8 cellular contexts compared by ENCODE assay signal in the genomic region with DNA sequence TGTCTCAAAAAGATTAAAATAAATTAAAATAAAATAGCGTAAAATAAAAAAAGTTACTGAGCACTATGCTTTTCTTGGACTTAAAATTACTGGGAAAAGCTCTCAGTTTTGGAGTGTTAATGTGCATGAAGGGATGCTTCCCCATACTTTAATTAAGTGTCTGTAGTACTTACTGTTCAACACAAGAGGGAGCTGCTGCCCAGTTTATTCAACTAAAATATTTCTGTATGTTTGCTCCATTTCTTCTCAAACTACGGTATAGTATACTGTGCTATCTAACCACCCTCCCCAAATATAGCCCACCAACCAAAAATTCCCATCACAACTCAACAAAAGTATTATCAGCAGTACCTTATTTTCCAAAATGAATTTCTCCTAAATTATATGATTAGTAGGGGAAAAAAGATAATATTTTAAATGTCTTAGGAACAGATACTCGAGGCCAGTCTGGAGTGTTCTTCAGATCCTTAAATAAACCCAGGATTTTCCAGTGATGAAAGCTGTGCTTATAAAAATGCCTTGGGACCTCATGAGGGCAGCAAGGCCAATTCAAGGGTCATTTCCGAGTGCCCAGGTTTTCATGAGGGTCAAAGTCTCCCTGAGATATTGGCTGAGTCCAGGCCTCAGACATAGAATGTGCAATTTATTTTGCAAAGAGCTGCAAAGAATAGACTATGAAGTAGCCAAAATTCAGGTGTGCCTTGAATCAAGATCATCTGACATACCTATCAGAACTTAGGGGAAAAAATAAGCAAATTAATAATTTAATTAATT.
DNase-seq lines count a peak whose midpoint lies in the region; ATAC-seq, FAIRE-seq and TF ChIP-seq lines count a peak whose summit lies in the region.

No MANE protein-coding gene starts in this region.

- CTCF ChIA-PET in Calu3 (lab: Charles Lee): interaction anchor here (0.6 to 2.5 kb wide), 6 partner anchors 9 to 237 kb away, joined by 3 to 10 read pairs (median 4); no protein-coding TSS in a partner anchor

- no TSS peak for BruUV-seq in Calu3 (replicated peaks; lab: Mats Ljungman, UMichigan)

- peak; percentile 62 for ATAC-seq in GM19351 (IDR thresholded peaks at IDR 0.05; ENCODE audit: unreplicated experiment)
- peak; percentile 56 for ATAC-seq in omental fat pad (ENCODE audit: low FRiP score)
- no peak for ATAC-seq in HG02840 (IDR thresholded peaks at IDR 0.05; ENCODE audit: low FRiP score, unreplicated experiment)
- ATAC-seq in HG03521 (IDR thresholded peaks at IDR 0.05; ENCODE audit: unreplicated experiment): no peak

- H3K4me1 Mint-ChIP-seq in Calu3 (ENCODE audit: low read depth, unreplicated experiment): no peaks in the 10 kb centered on the region

- TF ChIP-seq CTCF in Calu3 (IDR thresholded peaks at IDR 0.05; ENCODE audit: unreplicated experiment) (peak; percentile 57), fibroblast of pulmonary artery (IDR thresholded peaks at IDR 0.05; ENCODE audit: low read length, missing control alignments) (peak; percentile 61), omental fat pad (IDR thresholded peaks at IDR 0.05) (peak in 1 of 3 donors; percentile 9)

- no peak overlapping the region for H3K4me3 ChIP-seq in fibroblast of pulmonary artery (replicated peaks; ENCODE audit: low read depth, low read length)

- FAIRE-seq in TTC549 (lab: Jason Lieb, UNC): peak; percentile 87

- H3K27me3 Mint-ChIP-seq in Calu3 (ENCODE audit: unreplicated experiment): peaks cover 60% of the 10 kb centered on the region

- intact Hi-C loops in Calu3 (cut with micrococcal nuclease; ENCODE audit: unreplicated experiment): loop anchor here (1.0 to 5.0 kb wide), 3 partner anchors 49 to 582 kb away; no protein-coding TSS in a partner anchor

- no peaks in the 10 kb centered on the region for H3K36me3 Mint-ChIP-seq in Calu3 (ENCODE audit: insufficient read depth, unreplicated experiment)

- DNase-seq in Calu3: peak; percentile 28
- peak; percentile 12 for DNase-seq in NCI-H1436 treated with DMSO at 0.1 percent for 48 hours (lab: John Stamatoyannopoulos, UW)
- DNase-seq in fibroblast of pulmonary artery (ENCODE audit: low read depth): peak; percentile 70
- DNase-seq in omental fat pad (ENCODE audit: low spot score): no peak

- no peak overlapping the region for H3K4me3 Mint-ChIP-seq in Calu3 (ENCODE audit: low read depth, unreplicated experiment)

- H3K27ac Mint-ChIP-seq in Calu3 (ENCODE audit: unreplicated experiment): no peak overlapping the region

- no peaks in the 10 kb centered on the region for H3K9me3 Mint-ChIP-seq in Calu3 (ENCODE audit: low read depth, unreplicated experiment)

Comparison
In these comparisons a context has a peak if more than half of its experiments do, and no peak if none do; other contexts are left out.
1. ATAC-seq: peak in GM19351 (single experiment) and omental fat pad (single experiment); none in HG02840 (single experiment) and HG03521 (single experiment).